Comparison of ENCODE assay signal across 1 cellular context in the genomic region with DNA sequence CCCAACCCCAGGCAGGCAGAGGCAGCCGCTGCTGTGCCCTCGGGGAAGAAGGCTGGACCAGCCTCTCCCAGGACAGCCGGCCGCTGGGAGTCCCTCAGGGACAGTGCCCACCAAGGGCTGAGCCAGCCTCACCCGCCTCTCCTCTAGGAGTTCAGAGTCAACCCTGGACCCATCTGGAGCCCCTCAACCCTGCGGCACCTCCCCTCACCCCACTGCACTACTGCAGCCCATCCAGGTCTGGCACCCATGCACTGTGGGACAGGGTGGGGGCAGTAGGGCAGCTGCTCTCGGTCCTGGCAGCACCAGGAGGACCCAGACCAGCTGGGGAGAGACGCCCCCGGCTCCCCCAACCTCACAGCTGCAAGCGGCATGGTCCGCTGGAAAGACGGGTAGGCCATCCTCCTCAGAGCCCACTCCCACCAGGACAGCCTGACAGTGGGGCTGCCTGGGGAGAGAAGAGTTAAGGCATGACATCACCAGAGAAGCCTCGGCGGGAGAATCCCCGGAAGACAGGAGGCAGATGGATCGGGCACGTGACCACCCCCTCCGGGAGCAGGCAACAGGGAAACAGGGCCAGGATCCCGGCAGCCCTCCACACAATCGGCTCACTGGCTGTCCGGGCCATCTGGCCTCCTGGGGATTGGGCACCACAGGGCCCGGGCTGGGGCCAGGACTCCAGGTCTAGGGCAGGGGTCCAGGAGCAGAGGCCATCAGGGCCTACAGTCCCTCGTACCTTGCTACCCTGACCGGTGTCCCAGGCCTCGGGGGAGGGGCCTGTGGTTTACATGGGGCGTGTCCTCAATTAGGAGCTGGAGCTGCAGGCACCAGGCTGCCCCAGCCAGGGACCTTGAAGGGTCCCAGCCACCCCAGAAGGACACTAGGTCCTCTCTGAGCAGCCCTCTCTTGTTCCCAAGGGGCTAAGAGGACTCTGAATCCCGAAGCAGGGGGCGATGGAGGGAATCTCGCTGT.
TF ChIP-seq lines count a peak whose summit lies in the region.

No MANE protein-coding gene starts in this region.

TF ChIP-seq in HepG2, 621 proteins besides CTCF, POLR2A, EP300 and RAD21 (continued from another document and continues in another):
- TF ChIP-seq GATAD2A (CRISPR knock-in tag; IDR thresholded peaks at IDR 0.05), result 0 out of 2 replicates have a peak, but pooled peaks have one; percentile 15
- TF ChIP-seq, protein P1, sequence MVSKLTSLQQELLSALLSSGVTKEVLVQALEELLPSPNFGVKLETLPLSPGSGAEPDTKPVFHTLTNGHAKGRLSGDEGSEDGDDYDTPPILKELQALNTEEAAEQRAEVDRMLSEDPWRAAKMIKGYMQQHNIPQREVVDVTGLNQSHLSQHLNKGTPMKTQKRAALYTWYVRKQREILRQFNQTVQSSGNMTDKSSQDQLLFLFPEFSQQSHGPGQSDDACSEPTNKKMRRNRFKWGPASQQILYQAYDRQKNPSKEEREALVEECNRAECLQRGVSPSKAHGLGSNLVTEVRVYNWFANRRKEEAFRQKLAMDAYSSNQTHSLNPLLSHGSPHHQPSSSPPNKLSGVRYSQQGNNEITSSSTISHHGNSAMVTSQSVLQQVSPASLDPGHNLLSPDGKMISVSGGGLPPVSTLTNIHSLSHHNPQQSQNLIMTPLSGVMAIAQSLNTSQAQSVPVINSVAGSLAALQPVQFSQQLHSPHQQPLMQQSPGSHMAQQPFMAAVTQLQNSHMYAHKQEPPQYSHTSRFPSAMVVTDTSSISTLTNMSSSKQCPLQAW (CRISPR knock-in tag; IDR thresholded peaks at IDR 0.05), result 0 out of 2 replicates have a peak, but pooled peaks have one; percentile 13
- no peak for TF ChIP-seq TBL1XR1 (IDR thresholded peaks at IDR 0.05; ENCODE audit: borderline replicate concordance, low read length, partially characterized antibody)
- TF ChIP-seq, protein P2, sequence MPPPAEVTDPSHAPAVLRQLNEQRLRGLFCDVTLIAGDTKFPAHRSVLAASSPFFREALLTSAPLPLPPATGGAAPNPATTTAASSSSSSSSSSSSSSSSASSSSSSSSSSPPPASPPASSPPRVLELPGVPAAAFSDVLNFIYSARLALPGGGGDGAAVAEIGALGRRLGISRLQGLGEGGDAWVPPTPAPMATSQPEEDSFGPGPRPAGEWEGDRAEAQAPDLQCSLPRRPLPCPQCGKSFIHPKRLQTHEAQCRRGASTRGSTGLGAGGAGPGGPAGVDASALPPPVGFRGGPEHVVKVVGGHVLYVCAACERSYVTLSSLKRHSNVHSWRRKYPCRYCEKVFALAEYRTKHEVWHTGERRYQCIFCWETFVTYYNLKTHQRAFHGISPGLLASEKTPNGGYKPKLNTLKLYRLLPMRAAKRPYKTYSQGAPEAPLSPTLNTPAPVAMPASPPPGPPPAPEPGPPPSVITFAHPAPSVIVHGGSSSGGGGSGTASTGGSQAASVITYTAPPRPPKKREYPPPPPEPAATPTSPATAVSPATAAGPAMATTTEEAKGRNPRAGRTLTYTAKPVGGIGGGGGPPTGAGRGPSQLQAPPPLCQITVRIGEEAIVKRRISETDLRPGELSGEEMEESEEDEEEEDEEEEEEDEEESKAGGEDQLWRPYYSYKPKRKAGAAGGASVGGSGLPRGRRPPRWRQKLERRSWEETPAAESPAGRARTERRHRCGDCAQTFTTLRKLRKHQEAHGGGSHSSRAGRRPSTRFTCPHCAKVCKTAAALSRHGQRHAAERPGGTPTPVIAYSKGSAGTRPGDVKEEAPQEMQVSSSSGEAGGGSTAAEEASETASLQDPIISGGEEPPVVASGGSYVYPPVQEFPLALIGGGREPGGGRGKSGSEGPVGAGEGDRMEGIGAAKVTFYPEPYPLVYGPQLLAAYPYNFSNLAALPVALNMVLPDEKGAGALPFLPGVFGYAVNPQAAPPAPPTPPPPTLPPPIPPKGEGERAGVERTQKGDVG (CRISPR knock-in tag; IDR thresholded peaks at IDR 0.05; ENCODE audit: borderline replicate concordance), result peak; percentile 15; the same call in 1 of the 2 replicates
- 0 out of 2 replicates have a peak, but pooled peaks have one; percentile 32 for TF ChIP-seq ZNF556 (CRISPR knock-in tag; IDR thresholded peaks at IDR 0.05; ENCODE audit: borderline replicate concordance)
- TF ChIP-seq, protein P3, sequence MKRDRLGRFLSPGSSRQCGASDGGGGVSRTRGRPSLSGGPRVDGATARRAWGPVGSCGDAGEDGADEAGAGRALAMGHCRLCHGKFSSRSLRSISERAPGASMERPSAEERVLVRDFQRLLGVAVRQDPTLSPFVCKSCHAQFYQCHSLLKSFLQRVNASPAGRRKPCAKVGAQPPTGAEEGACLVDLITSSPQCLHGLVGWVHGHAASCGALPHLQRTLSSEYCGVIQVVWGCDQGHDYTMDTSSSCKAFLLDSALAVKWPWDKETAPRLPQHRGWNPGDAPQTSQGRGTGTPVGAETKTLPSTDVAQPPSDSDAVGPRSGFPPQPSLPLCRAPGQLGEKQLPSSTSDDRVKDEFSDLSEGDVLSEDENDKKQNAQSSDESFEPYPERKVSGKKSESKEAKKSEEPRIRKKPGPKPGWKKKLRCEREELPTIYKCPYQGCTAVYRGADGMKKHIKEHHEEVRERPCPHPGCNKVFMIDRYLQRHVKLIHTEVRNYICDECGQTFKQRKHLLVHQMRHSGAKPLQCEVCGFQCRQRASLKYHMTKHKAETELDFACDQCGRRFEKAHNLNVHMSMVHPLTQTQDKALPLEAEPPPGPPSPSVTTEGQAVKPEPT (CRISPR knock-in tag; IDR thresholded peaks at IDR 0.05; ENCODE audit: low read depth), result peak; percentile 43; the same call in 1 of the 2 replicates
- TF ChIP-seq PCBP2 (optimal IDR thresholded peaks at IDR 0.05; ENCODE audit: low read depth, low read length, poor library complexity, severe bottlenecking), result no peak
- TF ChIP-seq, protein P4, sequence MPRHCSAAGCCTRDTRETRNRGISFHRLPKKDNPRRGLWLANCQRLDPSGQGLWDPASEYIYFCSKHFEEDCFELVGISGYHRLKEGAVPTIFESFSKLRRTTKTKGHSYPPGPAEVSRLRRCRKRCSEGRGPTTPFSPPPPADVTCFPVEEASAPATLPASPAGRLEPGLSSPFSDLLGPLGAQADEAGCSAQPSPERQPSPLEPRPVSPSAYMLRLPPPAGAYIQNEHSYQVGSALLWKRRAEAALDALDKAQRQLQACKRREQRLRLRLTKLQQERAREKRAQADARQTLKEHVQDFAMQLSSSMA (CRISPR knock-in tag; IDR thresholded peaks at IDR 0.05), result 0 out of 2 replicates have a peak, but pooled peaks have one; percentile 35
- no peak for TF ChIP-seq ZNF569 (CRISPR knock-in tag; IDR thresholded peaks at IDR 0.05; ENCODE audit: borderline replicate concordance)
- TF ChIP-seq ZNF260 (CRISPR knock-in tag; IDR thresholded peaks at IDR 0.05; ENCODE audit: borderline replicate concordance, low read depth), result no peak
- TF ChIP-seq, protein P5, sequence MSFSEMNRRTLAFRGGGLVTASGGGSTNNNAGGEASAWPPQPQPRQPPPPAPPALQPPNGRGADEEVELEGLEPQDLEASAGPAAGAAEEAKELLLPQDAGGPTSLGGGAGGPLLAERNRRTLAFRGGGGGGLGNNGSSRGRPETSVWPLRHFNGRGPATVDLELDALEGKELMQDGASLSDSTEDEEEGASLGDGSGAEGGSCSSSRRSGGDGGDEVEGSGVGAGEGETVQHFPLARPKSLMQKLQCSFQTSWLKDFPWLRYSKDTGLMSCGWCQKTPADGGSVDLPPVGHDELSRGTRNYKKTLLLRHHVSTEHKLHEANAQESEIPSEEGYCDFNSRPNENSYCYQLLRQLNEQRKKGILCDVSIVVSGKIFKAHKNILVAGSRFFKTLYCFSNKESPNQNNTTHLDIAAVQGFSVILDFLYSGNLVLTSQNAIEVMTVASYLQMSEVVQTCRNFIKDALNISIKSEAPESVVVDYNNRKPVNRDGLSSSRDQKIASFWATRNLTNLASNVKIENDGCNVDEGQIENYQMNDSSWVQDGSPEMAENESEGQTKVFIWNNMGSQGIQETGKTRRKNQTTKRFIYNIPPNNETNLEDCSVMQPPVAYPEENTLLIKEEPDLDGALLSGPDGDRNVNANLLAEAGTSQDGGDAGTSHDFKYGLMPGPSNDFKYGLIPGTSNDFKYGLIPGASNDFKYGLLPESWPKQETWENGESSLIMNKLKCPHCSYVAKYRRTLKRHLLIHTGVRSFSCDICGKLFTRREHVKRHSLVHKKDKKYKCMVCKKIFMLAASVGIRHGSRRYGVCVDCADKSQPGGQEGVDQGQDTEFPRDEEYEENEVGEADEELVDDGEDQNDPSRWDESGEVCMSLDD (CRISPR knock-in tag; IDR thresholded peaks at IDR 0.05; ENCODE audit: borderline replicate concordance), result no peak
- TF ChIP-seq, protein P6, sequence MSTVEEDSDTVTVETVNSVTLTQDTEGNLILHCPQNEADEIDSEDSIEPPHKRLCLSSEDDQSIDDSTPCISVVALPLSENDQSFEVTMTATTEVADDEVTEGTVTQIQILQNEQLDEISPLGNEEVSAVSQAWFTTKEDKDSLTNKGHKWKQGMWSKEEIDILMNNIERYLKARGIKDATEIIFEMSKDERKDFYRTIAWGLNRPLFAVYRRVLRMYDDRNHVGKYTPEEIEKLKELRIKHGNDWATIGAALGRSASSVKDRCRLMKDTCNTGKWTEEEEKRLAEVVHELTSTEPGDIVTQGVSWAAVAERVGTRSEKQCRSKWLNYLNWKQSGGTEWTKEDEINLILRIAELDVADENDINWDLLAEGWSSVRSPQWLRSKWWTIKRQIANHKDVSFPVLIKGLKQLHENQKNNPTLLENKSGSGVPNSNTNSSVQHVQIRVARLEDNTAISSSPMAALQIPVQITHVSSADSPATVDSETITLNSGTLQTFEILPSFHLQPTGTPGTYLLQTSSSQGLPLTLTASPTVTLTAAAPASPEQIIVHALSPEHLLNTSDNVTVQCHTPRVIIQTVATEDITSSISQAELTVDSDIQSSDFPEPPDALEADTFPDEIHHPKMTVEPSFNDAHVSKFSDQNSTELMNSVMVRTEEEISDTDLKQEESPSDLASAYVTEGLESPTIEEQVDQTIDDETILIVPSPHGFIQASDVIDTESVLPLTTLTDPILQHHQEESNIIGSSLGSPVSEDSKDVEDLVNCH (CRISPR knock-in tag; IDR thresholded peaks at IDR 0.05), result no peak
- TF ChIP-seq CEBPB (IDR thresholded peaks at IDR 0.05; ENCODE audit: borderline replicate concordance, low read depth, low read length), result no peak
- TF ChIP-seq SP1 (IDR thresholded peaks at IDR 0.05), result no peak
- peak; percentile 16; the same call in 1 of the 2 replicates for TF ChIP-seq SP1 (CRISPR knock-in tag; IDR thresholded peaks at IDR 0.05)
- TF ChIP-seq, protein P7, sequence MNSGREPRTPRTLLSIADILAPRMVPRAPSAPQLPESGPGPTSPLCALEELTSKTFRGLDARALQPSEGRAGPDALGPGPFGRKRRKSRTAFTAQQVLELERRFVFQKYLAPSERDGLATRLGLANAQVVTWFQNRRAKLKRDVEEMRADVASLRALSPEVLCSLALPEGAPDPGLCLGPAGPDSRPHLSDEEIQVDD (CRISPR knock-in tag; IDR thresholded peaks at IDR 0.05; ENCODE audit: borderline replicate concordance), result 0 out of 2 replicates have a peak, but pooled peaks have one; percentile 37
- TF ChIP-seq, protein P8, sequence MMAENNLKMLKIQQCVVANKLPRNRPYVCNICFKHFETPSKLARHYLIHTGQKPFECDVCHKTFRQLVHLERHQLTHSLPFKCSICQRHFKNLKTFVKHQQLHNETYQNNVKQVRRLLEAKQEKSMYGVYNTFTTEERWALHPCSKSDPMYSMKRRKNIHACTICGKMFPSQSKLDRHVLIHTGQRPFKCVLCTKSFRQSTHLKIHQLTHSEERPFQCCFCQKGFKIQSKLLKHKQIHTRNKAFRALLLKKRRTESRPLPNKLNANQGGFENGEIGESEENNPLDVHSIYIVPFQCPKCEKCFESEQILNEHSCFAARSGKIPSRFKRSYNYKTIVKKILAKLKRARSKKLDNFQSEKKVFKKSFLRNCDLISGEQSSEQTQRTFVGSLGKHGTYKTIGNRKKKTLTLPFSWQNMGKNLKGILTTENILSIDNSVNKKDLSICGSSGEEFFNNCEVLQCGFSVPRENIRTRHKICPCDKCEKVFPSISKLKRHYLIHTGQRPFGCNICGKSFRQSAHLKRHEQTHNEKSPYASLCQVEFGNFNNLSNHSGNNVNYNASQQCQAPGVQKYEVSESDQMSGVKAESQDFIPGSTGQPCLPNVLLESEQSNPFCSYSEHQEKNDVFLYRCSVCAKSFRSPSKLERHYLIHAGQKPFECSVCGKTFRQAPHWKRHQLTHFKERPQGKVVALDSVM (CRISPR knock-in tag; IDR thresholded peaks at IDR 0.05), result no peak; the same call in 1 of the 2 replicates
- TF ChIP-seq FOSL1 (CRISPR knock-in tag; IDR thresholded peaks at IDR 0.05; ENCODE audit: borderline replicate concordance), result no peak
- TF ChIP-seq ZNF138 (CRISPR knock-in tag; IDR thresholded peaks at IDR 0.05; ENCODE audit: low read depth), result no peak
- no peak for TF ChIP-seq HHEX (CRISPR knock-in tag; IDR thresholded peaks at IDR 0.05)
- 0 out of 2 replicates have a peak, but pooled peaks have one; percentile 6 for TF ChIP-seq NCOA2 (CRISPR knock-in tag; IDR thresholded peaks at IDR 0.05)
- peak; percentile 63 for TF ChIP-seq AGO2 (optimal IDR thresholded peaks at IDR 0.05; ENCODE audit: low read depth, low read length)
- TF ChIP-seq, protein P9, sequence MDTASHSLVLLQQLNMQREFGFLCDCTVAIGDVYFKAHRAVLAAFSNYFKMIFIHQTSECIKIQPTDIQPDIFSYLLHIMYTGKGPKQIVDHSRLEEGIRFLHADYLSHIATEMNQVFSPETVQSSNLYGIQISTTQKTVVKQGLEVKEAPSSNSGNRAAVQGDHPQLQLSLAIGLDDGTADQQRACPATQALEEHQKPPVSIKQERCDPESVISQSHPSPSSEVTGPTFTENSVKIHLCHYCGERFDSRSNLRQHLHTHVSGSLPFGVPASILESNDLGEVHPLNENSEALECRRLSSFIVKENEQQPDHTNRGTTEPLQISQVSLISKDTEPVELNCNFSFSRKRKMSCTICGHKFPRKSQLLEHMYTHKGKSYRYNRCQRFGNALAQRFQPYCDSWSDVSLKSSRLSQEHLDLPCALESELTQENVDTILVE (CRISPR knock-in tag; IDR thresholded peaks at IDR 0.05), result no peak
- no peak for TF ChIP-seq ZNF749 (CRISPR knock-in tag; IDR thresholded peaks at IDR 0.05; ENCODE audit: borderline replicate concordance)
- peak; percentile 73 for TF ChIP-seq ELF1 (CRISPR knock-in tag; IDR thresholded peaks at IDR 0.05)
- peak; percentile 84 for TF ChIP-seq ATF7 (IDR thresholded peaks at IDR 0.05)
- peak; percentile 96 for TF ChIP-seq ATF7 (CRISPR knock-in tag; IDR thresholded peaks at IDR 0.05)
- TF ChIP-seq DMAP1 (CRISPR knock-in tag; IDR thresholded peaks at IDR 0.05), result peak; percentile 12; the same call in 1 of the 2 replicates
- TF ChIP-seq ZNF780A (CRISPR knock-in tag; IDR thresholded peaks at IDR 0.05), result 0 out of 2 replicates have a peak, but pooled peaks have one; percentile 27
- TF ChIP-seq, protein P10, sequence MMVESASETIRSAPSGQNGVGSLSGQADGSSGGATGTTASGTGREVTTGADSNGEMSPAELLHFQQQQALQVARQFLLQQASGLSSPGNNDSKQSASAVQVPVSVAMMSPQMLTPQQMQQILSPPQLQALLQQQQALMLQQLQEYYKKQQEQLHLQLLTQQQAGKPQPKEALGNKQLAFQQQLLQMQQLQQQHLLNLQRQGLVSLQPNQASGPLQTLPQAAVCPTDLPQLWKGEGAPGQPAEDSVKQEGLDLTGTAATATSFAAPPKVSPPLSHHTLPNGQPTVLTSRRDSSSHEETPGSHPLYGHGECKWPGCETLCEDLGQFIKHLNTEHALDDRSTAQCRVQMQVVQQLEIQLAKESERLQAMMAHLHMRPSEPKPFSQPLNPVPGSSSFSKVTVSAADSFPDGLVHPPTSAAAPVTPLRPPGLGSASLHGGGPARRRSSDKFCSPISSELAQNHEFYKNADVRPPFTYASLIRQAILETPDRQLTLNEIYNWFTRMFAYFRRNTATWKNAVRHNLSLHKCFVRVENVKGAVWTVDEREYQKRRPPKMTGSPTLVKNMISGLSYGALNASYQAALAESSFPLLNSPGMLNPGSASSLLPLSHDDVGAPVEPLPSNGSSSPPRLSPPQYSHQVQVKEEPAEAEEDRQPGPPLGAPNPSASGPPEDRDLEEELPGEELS (CRISPR knock-in tag; IDR thresholded peaks at IDR 0.05), result no peak
- TF ChIP-seq SAFB2 (CRISPR knock-in tag; IDR thresholded peaks at IDR 0.05; ENCODE audit: borderline replicate concordance, low read depth), result no peak; the same call in 1 of the 2 replicates
- no peak for TF ChIP-seq NFKB2 (CRISPR knock-in tag; IDR thresholded peaks at IDR 0.05; ENCODE audit: borderline replicate concordance)
